Comparison of ENCODE assay signal across 12 cellular contexts in the genomic region with DNA sequence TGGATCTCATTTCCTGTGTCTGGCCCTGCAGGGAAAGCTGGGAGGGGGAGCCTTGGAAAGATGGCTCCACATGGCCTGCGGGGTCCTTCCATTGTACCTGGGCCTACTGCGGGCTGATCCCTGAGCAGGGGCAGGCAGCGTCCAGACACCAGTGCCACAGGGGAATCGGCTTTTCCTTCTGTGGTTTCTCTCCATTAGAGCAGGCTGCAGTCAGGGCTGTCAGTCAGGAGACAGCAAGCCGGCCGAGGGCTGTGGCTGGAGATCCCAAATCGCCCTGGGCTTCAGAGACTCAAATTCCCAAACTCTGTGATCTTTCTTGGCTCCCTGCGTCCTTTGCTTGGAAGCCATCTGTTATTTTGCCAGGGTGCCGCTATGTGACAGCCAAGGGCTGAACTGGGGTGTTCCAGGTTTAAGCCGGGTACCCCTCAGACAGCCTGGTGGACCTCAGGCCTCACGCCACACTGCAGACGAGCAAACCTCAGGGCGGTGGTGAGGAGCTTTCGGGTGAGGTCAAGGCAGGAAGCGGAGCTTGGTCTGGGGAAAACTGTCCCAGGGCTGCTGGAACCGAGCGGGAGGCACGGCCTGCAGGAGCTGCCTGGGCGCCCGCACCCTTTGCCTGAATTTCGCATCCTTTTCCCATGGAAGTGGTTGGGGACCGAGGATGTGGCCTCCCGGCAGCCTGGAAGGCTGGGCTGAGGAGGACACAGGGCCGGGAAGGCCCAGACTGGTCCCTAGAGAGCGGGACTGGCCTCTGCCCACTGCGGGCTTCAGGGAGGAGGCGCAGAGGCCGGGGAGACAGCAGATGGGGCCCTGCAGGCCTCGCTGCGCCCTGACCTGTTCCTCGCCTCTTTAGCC. TPM values are rescaled to one million over a fixed set of nuclear protein-coding genes. Genes with fewer than 3 reads are reported as not detected.
DNase-seq lines count a peak whose midpoint lies in the region; ATAC-seq, FAIRE-seq and TF ChIP-seq lines count a peak whose summit lies in the region.
"Had no signal": no experiment of that assay in that cellular context is flagged by ENCODE, and none has a peak within 500 bp of the region (broad histone marks: within the 10 kb centered on the region; RNA-seq: fewer than 3 reads in every experiment).

No MANE protein-coding gene starts in this region.

- WGBS in GM12878 (ENCODE audit: insufficient coverage, insufficient replicate concordance, low lambda C conversion rate, missing lambda C conversion rate), result 38% methylated on average over 31 of the region's 31 CpGs
- WGBS in sigmoid colon, 2 donors, result 70 to 84% methylated on average over 31 of the region's 31 CpGs

- no peaks in the 10 kb centered on the region for H3K79me2 ChIP-seq in GM12878 (ENCODE audit: control insufficient read depth, insufficient read depth, low read length)

- H4K20me1 ChIP-seq in GM12878 (ENCODE audit: control insufficient read depth, insufficient read depth), result no peaks in the 10 kb centered on the region

- POLR2A ChIA-PET in CD4-positive, alpha-beta memory T cell (lab: Charles Lee; ENCODE audit: partially characterized antibody), result no interaction called here
- POLR2A ChIA-PET in GM12878 (lab: Charles Lee), result no interaction called here

- SMC1A ChIA-PET in GM12878 (lab: Charles Lee; ENCODE audit: uncharacterized antibody, unreplicated experiment), result no interaction called here

- TF ChIP-seq POLR2A in GM12878 (IDR thresholded peaks at IDR 0.05; ENCODE audit: low read depth, low read length) (no peak), sigmoid colon (IDR thresholded peaks at IDR 0.05) (no peak)

- H3K27ac ChIP-seq in CD4-positive, alpha-beta memory T cell (ENCODE audit: low read depth, low read length), result no peak overlapping the region
- H3K27ac ChIP-seq in GM12878 (ENCODE audit: control insufficient read depth, insufficient read depth), result no peak overlapping the region
- no peak overlapping the region for H3K27ac ChIP-seq in sigmoid colon
- H3K27ac ChIP-seq: ovary had no signal

- H3K27ac Mint-ChIP-seq in CD4-positive, alpha-beta memory T cell, result peak overlapping the region in 1 of 7 donors; percentile 59

- intact Hi-C loops in CD4-positive, alpha-beta memory T cell (cut with micrococcal nuclease), result no loop called here
- intact Hi-C loops in GM12878 (cut with micrococcal nuclease; ENCODE audit: unreplicated experiment) (loop anchor here (2.0 kb wide), 1 partner anchor 67 kb away; no protein-coding TSS in a partner anchor), sigmoid colon (cut with DNase I) (no loop called here)

- peak overlapping the region; percentile 49 for H2AFZ ChIP-seq in GM12878 (ENCODE audit: control insufficient read depth, low read depth, low read length)

- peaks cover 0 to 15% of the 10 kb centered on the region in 2 donors for H3K27me3 Mint-ChIP-seq in CD4-positive, alpha-beta memory T cell

- DNase-seq in CD4-positive, alpha-beta memory T cell, result no peak
- no peak for DNase-seq in GM12878 (ENCODE audit: low read depth, low spot score)
- DNase-seq in NCI-H1436 (lab: John Stamatoyannopoulos, UW), result no peak
- DNase-seq in NCI-H1048 (lab: John Stamatoyannopoulos, UW), result no peak
- no peak for DNase-seq in sigmoid colon
- no peak for DNase-seq in NCI-H446 treated with DMSO at 0.1 percent for 48 hours (lab: John Stamatoyannopoulos, UW)
- DNase-seq: amygdala had no signal

- H3K4me2 ChIP-seq in GM12878 (ENCODE audit: control insufficient read depth, insufficient read depth), result peak overlapping the region; percentile 47; the same call in 1 of the 2 replicates

- H3K36me3 Mint-ChIP-seq in CD4-positive, alpha-beta memory T cell, result no peaks in the 10 kb centered on the region

- H3K4me1 ChIP-seq in CD4-positive, alpha-beta memory T cell (ENCODE audit: insufficient read depth, low read length), result peaks cover 20% of the 10 kb centered on the region
- peaks cover 15% of the 10 kb centered on the region for H3K4me1 ChIP-seq in GM12878 (ENCODE audit: control insufficient read depth, insufficient read depth, low read length)
- H3K4me1 ChIP-seq in mucosa of stomach (ENCODE audit: control insufficient read depth, insufficient read depth, low read length), result peaks cover 25% of the 10 kb centered on the region
- peaks cover 5 to 26% (median 20%) of the 10 kb centered on the region in 4 donors for H3K4me1 ChIP-seq in sigmoid colon

- in situ Hi-C loops in GM12878 (cut with MboI), result no loop called here

- peaks cover 4 to 16% (median 8%) of the 10 kb centered on the region in 4 donors for H3K4me1 Mint-ChIP-seq in CD4-positive, alpha-beta memory T cell

- no peak for FAIRE-seq in GM12878 (lab: Jason Lieb, UNC)
- FAIRE-seq: G401.6, TTC549 had no signal

- CTCF ChIA-PET in CD4-positive, alpha-beta memory T cell (lab: Charles Lee; ENCODE audit: partially characterized antibody), result no interaction called here
- CTCF ChIA-PET in GM12878 (lab: Yijun Ruan, JAX), result interaction anchor here (0.9 to 1.0 kb wide), 3 partner anchors 17 to 68 kb away, joined by 3 to 4 read pairs (median 3); no protein-coding TSS in a partner anchor

- no peak for TF ChIP-seq RAD21 in GM12878 (IDR thresholded peaks at IDR 0.05; ENCODE audit: insufficient read depth, low read depth, low read length)

- H3K9ac ChIP-seq in GM12878 (ENCODE audit: control insufficient read depth, insufficient read depth, low read length) (no peak overlapping the region), mucosa of stomach (ENCODE audit: low read length) (peak overlapping the region; percentile 29)

- peak overlapping the region in 6 of 8 donors; percentile 15 to 67 (median 47) for H3K4me3 Mint-ChIP-seq in CD4-positive, alpha-beta memory T cell

- H3K9me3 ChIP-seq in CD4-positive, alpha-beta memory T cell (ENCODE audit: control insufficient read depth in 1 of 2, low read length in 2 of 2), result no peaks in the 10 kb centered on the region
- H3K9me3 ChIP-seq in GM12878 (replicated peaks; ENCODE audit: control insufficient read depth, insufficient read depth, low read length) (no peaks in the 10 kb centered on the region), mucosa of stomach (ENCODE audit: control insufficient read depth, low read length) (no peaks in the 10 kb centered on the region), sigmoid colon (no peaks in the 10 kb centered on the region)
- H3K9me3 ChIP-seq: ovary had no signal

- RAD21 ChIA-PET in GM12878 (lab: Charles Lee; ENCODE audit: unreplicated experiment), result interaction anchor here (0.7 kb wide), 1 partner anchor 29 kb away, joined by 3 read pairs; no protein-coding TSS in a partner anchor

- no peaks in the 10 kb centered on the region for H3K36me3 ChIP-seq in CD4-positive, alpha-beta memory T cell (ENCODE audit: insufficient read depth, low read length)
- H3K36me3 ChIP-seq in GM12878 (ENCODE audit: control insufficient read depth in 2 of 2, insufficient read depth in 2 of 2, low read length in 1 of 2), result no peaks in the 10 kb centered on the region
- no peaks in the 10 kb centered on the region for H3K36me3 ChIP-seq in mucosa of stomach (ENCODE audit: control insufficient read depth, insufficient read depth, low read length)
- H3K36me3 ChIP-seq in sigmoid colon, result no peaks in the 10 kb centered on the region
- H3K36me3 ChIP-seq: ovary had no signal

- TF ChIP-seq EP300 in GM12878 (IDR thresholded peaks at IDR 0.05; ENCODE audit: borderline replicate concordance in 1 of 2, control insufficient read depth in 1 of 2, low read depth in 2 of 2, low read length in 2 of 2) (no peak), sigmoid colon (IDR thresholded peaks at IDR 0.05) (no peak)

- no peaks in the 10 kb centered on the region for H3K9me3 Mint-ChIP-seq in CD4-positive, alpha-beta memory T cell

- no peak overlapping the region for H3K4me3 ChIP-seq in CD4-positive, alpha-beta memory T cell (ENCODE audit: low read length in 2 of 2)
- H3K4me3 ChIP-seq in GM12878, result no peak overlapping the region
- H3K4me3 ChIP-seq in mucosa of stomach (ENCODE audit: low read length), result no peak overlapping the region
- peak overlapping the region in 1 of 4 donors; percentile 28 for H3K4me3 ChIP-seq in sigmoid colon
- H3K4me3 ChIP-seq: ovary had no signal

- peaks cover 3% of the 10 kb centered on the region for H3K27me3 ChIP-seq in CD4-positive, alpha-beta memory T cell (ENCODE audit: insufficient read depth, low read length)
- H3K27me3 ChIP-seq in GM12878 (replicated peaks in 1 of 2; ENCODE audit: control insufficient read depth in 2 of 2, insufficient read depth in 2 of 2, low read length in 1 of 2), result no peaks in the 10 kb centered on the region; a peak in 1 of 4 replicates
- peaks cover 50% of the 10 kb centered on the region for H3K27me3 ChIP-seq in mucosa of stomach (ENCODE audit: control insufficient read depth, insufficient read depth, low read length)
- peaks cover 30 to 80% (median 61%) of the 10 kb centered on the region in 3 donors for H3K27me3 ChIP-seq in sigmoid colon
- H3K27me3 ChIP-seq: ovary had no signal

- TF ChIP-seq CTCF in GM12878 (IDR thresholded peaks at IDR 0.05 in 2 of 3, conservative IDR thresholded peaks at IDR 0.05 in 1 of 3; ENCODE audit: control insufficient read depth in 2 of 3, extremely low read depth in 1 of 3, insufficient read depth in 1 of 3, low read depth in 3 of 3, low read length in 3 of 3) (no peak), sigmoid colon (IDR thresholded peaks at IDR 0.05) (no peak)

- BruUV-seq in GM12878 (replicated peaks; lab: Mats Ljungman, UMichigan), result no TSS peak

- peak; percentile 8 for ATAC-seq in HG03354 (IDR thresholded peaks at IDR 0.05; ENCODE audit: poor library complexity, severe bottlenecking, unreplicated experiment)
- ATAC-seq in GM12878, result peak; percentile 5

RNA-seq across cellular contexts. Expression of a gene that starts 1.5 kb away (rescaled TPM):
- 1 to 10 TPM; 4.0 to 7.3 TPM for total RNA-seq in CD4-positive, alpha-beta memory T cell
- 1 to 10 TPM; 2.3 to 5.7 TPM for polyA plus RNA-seq in CD4-positive, alpha-beta memory T cell
- 55.5 and 58.7 TPM in 2 replicates for total RNA-seq in GM12878 (2013; cell fraction: nucleolus; rRNA removed)
- 22.5 and 23.4 TPM in 2 replicates for total RNA-seq in GM12878 (2014; rRNA removed)
- total RNA-seq in GM12878 (2014; rRNA removed; fragmentation: Illumina TruSeq; extraction: Trizol), result 13.1 and 13.5 TPM in 2 replicates
- 39.6 and 46.9 TPM in 2 replicates for total RNA-seq in GM12878 (2021)
- 2.9 TPM for polyA plus RNA-seq in GM12878 (2011; ENCODE audit: low read depth)
- 6.1 and 7.4 TPM in 2 replicates for polyA plus RNA-seq in GM12878 (2011; rRNA removed)
- polyA plus RNA-seq in GM12878 (2011; cell fraction: cytosol; rRNA removed), result 5.6 and 10.3 TPM in 2 replicates
- 210 and 211 TPM in 2 replicates for polyA plus RNA-seq in GM12878 (2011; cell fraction: nucleus; rRNA removed)
- polyA plus RNA-seq in GM12878 (2012), result 8.5 and 9.2 TPM in 2 replicates
- polyA plus RNA-seq in GM12878 (2014; fragmentation: Illumina TruSeq; extraction: Trizol), result 16.5 and 17.5 TPM in 2 replicates
- polyA plus RNA-seq in GM12878 (2014; fragmentation: Nextera tagmentation; extraction: Ambion mirVana), result 1 to 10 TPM in 1 of 2 experiments, under 1 TPM in 1; 0.29 to 1.1 TPM
- 39.7 and 49.2 TPM in 2 replicates for polyA plus RNA-seq in GM12878 (2014; rRNA removed)
- polyA plus RNA-seq in GM12878 (2016; fragmentation: Nextera tagmentation; extraction: Ambion mirVana), result 10 to 100 TPM; 17.6 to 19.7 TPM
- polyA minus RNA-seq in GM12878 (2011; rRNA and poly(A)+ RNA removed), result 1.2 and 1.4 TPM in 2 replicates
- polyA minus RNA-seq in GM12878 (2011; cell fraction: cytosol; rRNA and poly(A)+ RNA removed), result 3.2 TPM in 1 of 2 replicates, not detected in the other
- 5.8 and 6.4 TPM in 2 replicates for polyA minus RNA-seq in GM12878 (2011; cell fraction: nucleus; rRNA and poly(A)+ RNA removed)
- under 1 TPM in 2 of 4 donors, not detected in 2; 0.41 to 0.71 TPM for total RNA-seq in sigmoid colon
- 1 to 10 TPM in 1 of 3 donors, not detected in 2; 3.3 TPM for polyA plus RNA-seq in sigmoid colon

RNA-seq across cellular contexts. Expression of a gene that starts 13.6 kb away (rescaled TPM):
- 1,000 to 10,000 TPM; 4,825 to 5,043 TPM for total RNA-seq in CD4-positive, alpha-beta memory T cell
- 1,000 to 10,000 TPM; 4,119 to 5,642 TPM for polyA plus RNA-seq in CD4-positive, alpha-beta memory T cell
- 555 and 566 TPM in 2 replicates for total RNA-seq in GM12878 (2013; cell fraction: nucleolus; rRNA removed)
- 7,892 and 9,428 TPM in 2 replicates for total RNA-seq in GM12878 (2014; rRNA removed)
- 2,108 and 2,400 TPM in 2 replicates for total RNA-seq in GM12878 (2014; rRNA removed; fragmentation: Illumina TruSeq; extraction: Trizol)
- 4,034 and 4,132 TPM in 2 replicates for total RNA-seq in GM12878 (2021)
- polyA plus RNA-seq in GM12878 (2011; ENCODE audit: low read depth), result 2,666 TPM
- polyA plus RNA-seq in GM12878 (2011; rRNA removed), result 1,025 and 2,315 TPM in 2 replicates
- polyA plus RNA-seq in GM12878 (2011; cell fraction: cytosol; rRNA removed), result 3,460 and 6,315 TPM in 2 replicates
- 1,880 and 1,959 TPM in 2 replicates for polyA plus RNA-seq in GM12878 (2011; cell fraction: nucleus; rRNA removed)
- polyA plus RNA-seq in GM12878 (2012), result 4,925 and 6,484 TPM in 2 replicates
- polyA plus RNA-seq in GM12878 (2014; fragmentation: Illumina TruSeq; extraction: Trizol), result 872 and 1,693 TPM in 2 replicates
- polyA plus RNA-seq in GM12878 (2014; fragmentation: Nextera tagmentation; extraction: Ambion mirVana), result 1,000 to 10,000 TPM in 1 of 2 experiments, 100 to 1,000 TPM in 1; 386 to 1,247 TPM
- 6,764 and 8,907 TPM in 2 replicates for polyA plus RNA-seq in GM12878 (2014; rRNA removed)
- 1,000 to 10,000 TPM; 2,572 to 2,650 TPM for polyA plus RNA-seq in GM12878 (2016; fragmentation: Nextera tagmentation; extraction: Ambion mirVana)
- polyA minus RNA-seq in GM12878 (2011; rRNA and poly(A)+ RNA removed), result 392 and 1,069 TPM in 2 replicates
- polyA minus RNA-seq in GM12878 (2011; cell fraction: cytosol; rRNA and poly(A)+ RNA removed), result 929 and 1,175 TPM in 2 replicates
- polyA minus RNA-seq in GM12878 (2011; cell fraction: nucleus; rRNA and poly(A)+ RNA removed), result 344 and 499 TPM in 2 replicates
- total RNA-seq in sigmoid colon, result over 10,000 TPM in 1 of 4 donors, 1,000 to 10,000 TPM in 3; 7,351 to 19,173 (median 8,010) TPM
- 1,000 to 10,000 TPM; 3,641 to 7,574 (median 7,371) TPM for polyA plus RNA-seq in sigmoid colon

RNA-seq across cellular contexts. Expression of a gene that starts 39.4 kb away (rescaled TPM):
- not detected for total RNA-seq in CD4-positive, alpha-beta memory T cell
- polyA plus RNA-seq in CD4-positive, alpha-beta memory T cell, result not detected
- not detected in 2 replicates for total RNA-seq in GM12878 (2013; cell fraction: nucleolus; rRNA removed)
- total RNA-seq in GM12878 (2014; rRNA removed), result not detected in 2 replicates
- total RNA-seq in GM12878 (2014; rRNA removed; fragmentation: Illumina TruSeq; extraction: Trizol), result not detected in 2 replicates
- not detected in 2 replicates for total RNA-seq in GM12878 (2021)
- not detected for polyA plus RNA-seq in GM12878 (2011; ENCODE audit: low read depth)
- not detected in 2 replicates for polyA plus RNA-seq in GM12878 (2011; rRNA removed)
- not detected in 2 replicates for polyA plus RNA-seq in GM12878 (2011; cell fraction: cytosol; rRNA removed)
- polyA plus RNA-seq in GM12878 (2011; cell fraction: nucleus; rRNA removed), result 0.34 and 0.47 TPM in 2 replicates
- polyA plus RNA-seq in GM12878 (2012), result not detected in 2 replicates
- not detected in 2 replicates for polyA plus RNA-seq in GM12878 (2014; fragmentation: Illumina TruSeq; extraction: Trizol)
- polyA plus RNA-seq in GM12878 (2014; fragmentation: Nextera tagmentation; extraction: Ambion mirVana), result not detected
- polyA plus RNA-seq in GM12878 (2014; rRNA removed), result not detected in 2 replicates
- polyA plus RNA-seq in GM12878 (2016; fragmentation: Nextera tagmentation; extraction: Ambion mirVana), result not detected
- polyA minus RNA-seq in GM12878 (2011; rRNA and poly(A)+ RNA removed), result not detected in 2 replicates
- polyA minus RNA-seq in GM12878 (2011; cell fraction: cytosol; rRNA and poly(A)+ RNA removed), result not detected in 2 replicates
- polyA minus RNA-seq in GM12878 (2011; cell fraction: nucleus; rRNA and poly(A)+ RNA removed), result not detected in 2 replicates
- total RNA-seq in sigmoid colon, result not detected
- 1 to 10 TPM in 1 of 3 donors, under 1 TPM in 1, not detected in 1; 0.92 to 1.2 TPM for polyA plus RNA-seq in sigmoid colon
